1 cellular context compared by ENCODE assay signal in the genomic region with DNA sequence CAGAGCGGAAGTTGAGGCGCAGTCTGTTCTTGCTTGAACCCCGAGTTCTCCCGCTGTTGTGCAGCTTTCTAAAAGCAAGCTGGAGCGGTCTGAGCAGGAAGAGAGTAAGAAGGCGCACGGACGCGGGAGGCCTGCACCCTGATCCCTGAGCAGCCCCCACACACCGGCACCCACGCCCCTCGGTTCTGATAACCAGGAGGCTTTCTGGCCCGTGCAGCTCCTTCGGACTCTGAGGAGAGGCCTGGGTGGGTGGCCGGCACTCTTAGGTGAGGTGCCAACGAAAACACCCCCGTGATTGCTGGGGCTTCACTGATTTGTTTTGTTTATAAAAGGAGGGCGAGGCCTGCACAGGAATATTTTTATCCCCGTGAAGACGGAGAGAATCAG.
TF ChIP-seq lines count a peak whose summit lies in the region.

No MANE protein-coding gene starts in this region.

TF ChIP-seq in IMR-90, 13 proteins besides CTCF, POLR2A, EP300 and RAD21:
- TF ChIP-seq RFX5 (IDR thresholded peaks at IDR 0.05; ENCODE audit: low read depth, low read length) (no peak), CHD1 (IDR thresholded peaks at IDR 0.05; ENCODE audit: low read depth, low read length) (no peak), MAFK (IDR thresholded peaks at IDR 0.05; ENCODE audit: low read depth, low read length) (no peak), BHLHE40 (IDR thresholded peaks at IDR 0.05; ENCODE audit: low read depth, low read length) (no peak), MXI1 (IDR thresholded peaks at IDR 0.05; ENCODE audit: borderline replicate concordance, low read depth, low read length) (no peak), FOS (IDR thresholded peaks at IDR 0.05; ENCODE audit: low read depth, low read length) (no peak), SMC3 (IDR thresholded peaks at IDR 0.05; ENCODE audit: low read depth, low read length) (no peak), NFE2L2 (IDR thresholded peaks at IDR 0.05; ENCODE audit: low read depth, low read length) (no peak), MAZ (IDR thresholded peaks at IDR 0.05; ENCODE audit: borderline replicate concordance, low read depth, low read length) (no peak), CEBPB (IDR thresholded peaks at IDR 0.05; ENCODE audit: low read depth, low read length) (no peak), RCOR1 (IDR thresholded peaks at IDR 0.05; ENCODE audit: insufficient replicate concordance, low read length) (no peak)
- TF ChIP-seq, protein P1, sequence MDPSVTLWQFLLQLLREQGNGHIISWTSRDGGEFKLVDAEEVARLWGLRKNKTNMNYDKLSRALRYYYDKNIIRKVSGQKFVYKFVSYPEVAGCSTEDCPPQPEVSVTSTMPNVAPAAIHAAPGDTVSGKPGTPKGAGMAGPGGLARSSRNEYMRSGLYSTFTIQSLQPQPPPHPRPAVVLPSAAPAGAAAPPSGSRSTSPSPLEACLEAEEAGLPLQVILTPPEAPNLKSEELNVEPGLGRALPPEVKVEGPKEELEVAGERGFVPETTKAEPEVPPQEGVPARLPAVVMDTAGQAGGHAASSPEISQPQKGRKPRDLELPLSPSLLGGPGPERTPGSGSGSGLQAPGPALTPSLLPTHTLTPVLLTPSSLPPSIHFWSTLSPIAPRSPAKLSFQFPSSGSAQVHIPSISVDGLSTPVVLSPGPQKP (IDR thresholded peaks at IDR 0.05; ENCODE audit: borderline replicate concordance, low read depth, low read length) = no peak
- TF ChIP-seq, protein P2, sequence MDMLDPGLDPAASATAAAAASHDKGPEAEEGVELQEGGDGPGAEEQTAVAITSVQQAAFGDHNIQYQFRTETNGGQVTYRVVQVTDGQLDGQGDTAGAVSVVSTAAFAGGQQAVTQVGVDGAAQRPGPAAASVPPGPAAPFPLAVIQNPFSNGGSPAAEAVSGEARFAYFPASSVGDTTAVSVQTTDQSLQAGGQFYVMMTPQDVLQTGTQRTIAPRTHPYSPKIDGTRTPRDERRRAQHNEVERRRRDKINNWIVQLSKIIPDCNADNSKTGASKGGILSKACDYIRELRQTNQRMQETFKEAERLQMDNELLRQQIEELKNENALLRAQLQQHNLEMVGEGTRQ (IDR thresholded peaks at IDR 0.05; ENCODE audit: low read depth, low read length) = no peak
